ENCODE assay signal across 21 cellular contexts in genomic region chr11:132137289-132137980, GRCh38.
DNase-seq lines count a peak whose midpoint lies in the region; ATAC-seq and TF ChIP-seq lines count a peak whose summit lies in the region.
"Had no signal": no experiment of that assay in that cellular context is flagged by ENCODE, and none has a peak within 500 bp of the region (broad histone marks: within the 10 kb centered on the region; RNA-seq: fewer than 3 reads in every experiment).

No MANE protein-coding gene starts in this region.

- H2AFZ ChIP-seq in neural progenitor cell (replicated peaks) (peak overlapping the region; percentile 9), trophoblast cell (ENCODE audit: insufficient read depth, low read length, poor library complexity) (no peak overlapping the region)

- H2BK120ac ChIP-seq in trophoblast cell (ENCODE audit: insufficient read depth, low read length, poor library complexity), result no peak overlapping the region

- no peak overlapping the region for H3K14ac ChIP-seq in trophoblast cell (ENCODE audit: low read length)

- no peaks in the 10 kb centered on the region for H3K27me3 ChIP-seq in neural progenitor cell
- no peaks in the 10 kb centered on the region for H3K27me3 ChIP-seq in trophoblast cell (ENCODE audit: insufficient read depth, low read length)
- H3K27me3 ChIP-seq: BE2C, BLaER1 had no signal

- H3K27me3 Mint-ChIP-seq in neural progenitor cell (ENCODE audit: insufficient read depth, low read depth), result peaks cover 4% of the 10 kb centered on the region
- peaks cover 7% of the 10 kb centered on the region for H3K27me3 Mint-ChIP-seq in activated T-helper 17 cell treated with anti-CD3 and anti-CD28 coated beads, Interleukin-2, amount 50 U/mL, for 72 hours
- H3K27me3 Mint-ChIP-seq: CD4-positive, alpha-beta memory T cell had no signal

- no peak overlapping the region for H3K9ac ChIP-seq in neural progenitor cell
- peak overlapping the region; percentile 62 for H3K9ac ChIP-seq in trophoblast cell (ENCODE audit: low read length)
- H3K9ac ChIP-seq: BLaER1 had no signal

- no peak overlapping the region for H3K18ac ChIP-seq in trophoblast cell (ENCODE audit: low read length)

- H3K36me3 ChIP-seq in neural progenitor cell (no peaks in the 10 kb centered on the region), trophoblast cell (ENCODE audit: control insufficient read depth in 1 of 2, insufficient read depth in 2 of 2, low read length in 2 of 2) (no peaks in the 10 kb centered on the region)
- H3K36me3 ChIP-seq: BE2C, BLaER1 had no signal

- H2AK5ac ChIP-seq in trophoblast cell (ENCODE audit: low read length), result no peak overlapping the region

- H3K79me1 ChIP-seq in trophoblast cell (ENCODE audit: low read length), result no peaks in the 10 kb centered on the region

- no peak overlapping the region for H2BK5ac ChIP-seq in trophoblast cell (ENCODE audit: low read depth, low read length, poor library complexity)

- no peak overlapping the region for H3K23ac ChIP-seq in trophoblast cell (ENCODE audit: low read length)

- H3K79me2 ChIP-seq in neural progenitor cell (ENCODE audit: low read depth) (no peaks in the 10 kb centered on the region), trophoblast cell (ENCODE audit: control insufficient read depth, insufficient read depth, low read length, poor library complexity) (no peaks in the 10 kb centered on the region)

- no peaks in the 10 kb centered on the region for H3F3A ChIP-seq in neural progenitor cell (ENCODE audit: low read depth)

- no peak overlapping the region for H4K12ac ChIP-seq in trophoblast cell (ENCODE audit: low read depth, low read length)

- H3K9me3 ChIP-seq in neural progenitor cell (ENCODE audit: low read depth), result no peaks in the 10 kb centered on the region
- H3K9me3 ChIP-seq in trophoblast cell (ENCODE audit: insufficient read depth, low read depth, low read length), result peaks cover 1% of the 10 kb centered on the region
- H3K9me3 ChIP-seq: BE2C, BLaER1 had no signal

- H3K27ac ChIP-seq in VCaP, result peak overlapping the region; percentile 58
- no peak overlapping the region for H3K27ac ChIP-seq in neural progenitor cell
- no peak overlapping the region for H3K27ac ChIP-seq in trophoblast cell (ENCODE audit: low read depth, low read length)
- H3K27ac ChIP-seq: BLaER1 had no signal

- no peak overlapping the region for H2BK12ac ChIP-seq in trophoblast cell (ENCODE audit: low read length)

- no peak overlapping the region for H3K4me3 Mint-ChIP-seq in neural progenitor cell
- H3K4me3 Mint-ChIP-seq in activated T-helper 17 cell treated with anti-CD3 and anti-CD28 coated beads, Interleukin-2, amount 50 U/mL, for 72 hours, result no peak overlapping the region
- H3K4me3 Mint-ChIP-seq: CD14-positive monocyte; CD4-positive, alpha-beta memory T cell; CD4-positive, CD25-positive, alpha-beta regulatory T cell; CD8-positive, alpha-beta memory T cell had no signal

- H3K36me3 Mint-ChIP-seq in neural progenitor cell, result no peaks in the 10 kb centered on the region
- H3K36me3 Mint-ChIP-seq in activated T-helper 17 cell treated with anti-CD3 and anti-CD28 coated beads, Interleukin-2, amount 50 U/mL, for 72 hours (ENCODE audit: low read depth), result no peaks in the 10 kb centered on the region
- H3K36me3 Mint-ChIP-seq: CD14-positive monocyte; CD4-positive, alpha-beta memory T cell; CD4-positive, CD25-positive, alpha-beta regulatory T cell; CD8-positive, alpha-beta memory T cell had no signal

- no peaks in the 10 kb centered on the region for H4K20me1 ChIP-seq in neural progenitor cell (ENCODE audit: low read depth)
- H4K20me1 ChIP-seq: BLaER1 had no signal

- peaks cover 12% of the 10 kb centered on the region for H3K4me1 ChIP-seq in neural progenitor cell
- H3K4me1 ChIP-seq in trophoblast cell (ENCODE audit: control insufficient read depth in 1 of 2, insufficient read depth in 2 of 2, low read length in 2 of 2), result no peaks in the 10 kb centered on the region
- H3K4me1 ChIP-seq: BE2C, BLaER1 had no signal

- H3K27ac Mint-ChIP-seq in neural progenitor cell, result no peak overlapping the region
- H3K27ac Mint-ChIP-seq in activated T-helper 17 cell treated with anti-CD3 and anti-CD28 coated beads, Interleukin-2, amount 50 U/mL, for 72 hours, result no peak overlapping the region
- H3K27ac Mint-ChIP-seq: CD14-positive monocyte; CD4-positive, alpha-beta memory T cell; CD4-positive, CD25-positive, alpha-beta regulatory T cell had no signal

- no CpG with 5 or more reads among the region's 12 CpGs for WGBS in trophoblast cell (ENCODE audit: extremely low coverage, insufficient coverage, insufficient read length)

- H3K4me3 ChIP-seq in neural progenitor cell (no peak overlapping the region), trophoblast cell (ENCODE audit: low read depth, low read length) (no peak overlapping the region)
- H3K4me3 ChIP-seq: BLaER1, GM12878 had no signal

- no peak overlapping the region for H4K8ac ChIP-seq in trophoblast cell (ENCODE audit: low read depth, low read length)

- DNase-seq in neural progenitor cell (ENCODE audit: low spot score) (no peak), trophoblast cell (no peak), DMS79 treated with DMSO at 0.1 percent for 48 hours (lab: John Stamatoyannopoulos, UW) (no peak), GM03348 (ENCODE audit: low spot score) (no peak)
- DNase-seq: 8988T; ACHN; BE2C; CD4-positive, alpha-beta memory T cell; CD4-positive, CD25-positive, alpha-beta regulatory T cell; CD8-positive, alpha-beta memory T cell; COR-L47; DMS 273 treated with DMSO at 0.1 percent for 48 hours; DMS153; DMS53; DMS79; GF-D8 had no signal

- no peaks in the 10 kb centered on the region for H3K9me3 Mint-ChIP-seq in neural progenitor cell
- H3K9me3 Mint-ChIP-seq in activated T-helper 17 cell treated with anti-CD3 and anti-CD28 coated beads, Interleukin-2, amount 50 U/mL, for 72 hours, result no peaks in the 10 kb centered on the region

- H3K4ac ChIP-seq in trophoblast cell (ENCODE audit: low read depth, low read length), result no peak overlapping the region

- TF ChIP-seq CTCF in VCaP (conservative IDR thresholded peaks at IDR 0.05) (no peak), neural progenitor cell (IDR thresholded peaks at IDR 0.05) (no peak)

- H3K4me1 Mint-ChIP-seq in neural progenitor cell, result peaks cover 13% of the 10 kb centered on the region
- H3K4me1 Mint-ChIP-seq in activated T-helper 17 cell treated with anti-CD3 and anti-CD28 coated beads, Interleukin-2, amount 50 U/mL, for 72 hours, result no peaks in the 10 kb centered on the region
- H3K4me1 Mint-ChIP-seq: CD14-positive monocyte; CD4-positive, alpha-beta memory T cell; CD4-positive, CD25-positive, alpha-beta regulatory T cell; CD8-positive, alpha-beta memory T cell had no signal

- H4K91ac ChIP-seq in trophoblast cell (ENCODE audit: low read depth, low read length), result no peak overlapping the region

- H3K4me2 ChIP-seq in neural progenitor cell (no peak overlapping the region), trophoblast cell (ENCODE audit: low read length) (no peak overlapping the region)
- H3K4me2 ChIP-seq: BLaER1 had no signal

- no peak for ATAC-seq in activated T-helper 17 cell treated with anti-CD3 and anti-CD28 coated beads, Interleukin-2, amount 50 U/mL, for 72 hours (replicated peaks)
- ATAC-seq: GM12878 had no signal
